In genomic region chr13:100594731-100595130, GRCh38 we compare ENCODE assay signal across 10 cellular contexts. TPM values are rescaled to one million over a fixed set of nuclear protein-coding genes. Genes with fewer than 3 reads are reported as not detected.
DNase-seq lines count a peak whose midpoint lies in the region; ATAC-seq and TF ChIP-seq lines count a peak whose summit lies in the region.
"Had no signal": no experiment of that assay in that cellular context is flagged by ENCODE, and none has a peak within 500 bp of the region (broad histone marks: within the 10 kb centered on the region; RNA-seq: fewer than 3 reads in every experiment).

No MANE protein-coding gene starts in this region.

- no peaks in the 10 kb centered on the region for H3K27me3 ChIP-seq in NT2/D1 (ENCODE audit: insufficient read depth, insufficient read length)

- H3K27me3 Mint-ChIP-seq in progenitor cell of endocrine pancreas = peaks cover 12% of the 10 kb centered on the region
- H3K27me3 Mint-ChIP-seq: naive B cell had no signal

- peaks cover 5% of the 10 kb centered on the region for H3K4me1 Mint-ChIP-seq in progenitor cell of endocrine pancreas (ENCODE audit: low read depth)
- H3K4me1 Mint-ChIP-seq: naive B cell had no signal

- H3K9me3 Mint-ChIP-seq in progenitor cell of endocrine pancreas (ENCODE audit: low read depth) = no peaks in the 10 kb centered on the region
- H3K9me3 Mint-ChIP-seq: effector memory CD8-positive, alpha-beta T cell; naive B cell had no signal

- no peak overlapping the region for H3K4me3 Mint-ChIP-seq in progenitor cell of endocrine pancreas (ENCODE audit: low read depth)
- H3K4me3 Mint-ChIP-seq: effector memory CD8-positive, alpha-beta T cell; naive B cell had no signal

- intact Hi-C loops in sciatic nerve (cut with DNase I) = no loop called here

- peak; percentile 45 for TF ChIP-seq CTCF in GM12865 (IDR thresholded peaks at IDR 0.05; ENCODE audit: insufficient read depth, low read depth, low read length, missing control alignments)
- peak; percentile 58 for TF ChIP-seq CTCF in epithelial cell of proximal tubule (conservative IDR thresholded peaks at IDR 0.05; ENCODE audit: low read depth, low read length)
- peak; percentile 60 for TF ChIP-seq CTCF in progenitor cell of endocrine pancreas (IDR thresholded peaks at IDR 0.05; ENCODE audit: unreplicated experiment)

- H3K4me3 ChIP-seq in GM12865 (ENCODE audit: low read depth, low read length) (no peak overlapping the region), NT2/D1 (ENCODE audit: insufficient read length, low read depth) (no peak overlapping the region), epithelial cell of proximal tubule (ENCODE audit: low read depth, low read length) (no peak overlapping the region)
- H3K4me3 ChIP-seq: HAP-1 had no signal

- H3K4me1 ChIP-seq in NT2/D1 (ENCODE audit: insufficient read depth, insufficient read length) = no peaks in the 10 kb centered on the region
- H3K4me1 ChIP-seq: HAP-1 had no signal

- H3K36me3 ChIP-seq in NT2/D1 (ENCODE audit: insufficient read depth, insufficient read length, low read length) = no peaks in the 10 kb centered on the region
- H3K36me3 ChIP-seq: HAP-1 had no signal

- H3K36me3 Mint-ChIP-seq in progenitor cell of endocrine pancreas (ENCODE audit: insufficient read depth) = no peaks in the 10 kb centered on the region
- H3K36me3 Mint-ChIP-seq: naive B cell had no signal

- no peaks in the 10 kb centered on the region for H3K9me3 ChIP-seq in NT2/D1 (ENCODE audit: insufficient read depth, low read length)
- H3K9me3 ChIP-seq: HAP-1 had no signal

- DNase-seq in GM12865 (ENCODE audit: low read depth) (no peak), NT2/D1 (ENCODE audit: low read depth, low spot score) (peak; percentile 36), epithelial cell of proximal tubule (ENCODE audit: low read depth) (no peak), progenitor cell of endocrine pancreas (ENCODE audit: low spot score, unreplicated experiment) (no peak), NCI-H146 treated with DMSO at 0.1 percent for 48 hours (lab: John Stamatoyannopoulos, UW; ENCODE audit: unreplicated experiment) (no peak), sciatic nerve (ENCODE audit: low spot score) (no peak)
- no peak for DNase-seq in activated CD8-positive, alpha-beta memory T cell treated with anti-CD3 and anti-CD28 coated beads for 24 hours
- DNase-seq: effector memory CD8-positive, alpha-beta T cell; naive B cell had no signal

- H3K9ac ChIP-seq in NT2/D1 (ENCODE audit: insufficient read length, low read depth) = no peak overlapping the region

- ATAC-seq in sciatic nerve = no peak
- ATAC-seq: effector memory CD8-positive, alpha-beta T cell had no signal

- no peak overlapping the region for H3K27ac Mint-ChIP-seq in progenitor cell of endocrine pancreas
- H3K27ac Mint-ChIP-seq: effector memory CD8-positive, alpha-beta T cell; naive B cell had no signal

RNA-seq across cellular contexts. Expression of gene GGACT, which starts 6.1 kb away (rescaled TPM):
- total RNA-seq in epithelial cell of proximal tubule = 3.6 and 5.2 TPM in 2 replicates
- 3.0 and 3.7 TPM in 2 replicates for total RNA-seq in progenitor cell of endocrine pancreas
- total RNA-seq in sciatic nerve = 5.2 TPM
